In genomic region chr2:70086278-70086837, GRCh38 we compare ENCODE assay signal across 8 cellular contexts. TPM values are rescaled to one million over a fixed set of nuclear protein-coding genes. Genes with fewer than 3 reads are reported as not detected.
DNase-seq lines count a peak whose midpoint lies in the region; ATAC-seq, FAIRE-seq and TF ChIP-seq lines count a peak whose summit lies in the region.

No MANE protein-coding gene starts in this region.

- no peak for FAIRE-seq in RCC 7860 (lab: Jason Lieb, UNC)

- H3K9me3 ChIP-seq in breast epithelium, result no peaks in the 10 kb centered on the region

- H3K27ac ChIP-seq in VCaP (peak overlapping the region; percentile 99), breast epithelium (peak overlapping the region; percentile 100), skin epidermis (peak overlapping the region; percentile 94 to 100 (median 100))

- no peaks in the 10 kb centered on the region for H3K27me3 ChIP-seq in breast epithelium

- peak overlapping the region; percentile 77 to 90 (median 87) for H3K4me3 ChIP-seq in breast epithelium
- H3K4me3 ChIP-seq in skin epidermis, result peak overlapping the region; percentile 54 to 96 (median 87)

- peak; percentile 85 for DNase-seq in NCI-H2029 (lab: John Stamatoyannopoulos, UW)
- DNase-seq in breast epithelium (ENCODE audit: low spot score in 2 of 2), result peak; percentile 63 to 65
- peak; percentile 48 for DNase-seq in iPS-NIHi7 (ENCODE audit: extremely low spot score)
- no peak for DNase-seq in RCC 7860 (ENCODE audit: low spot score)

- TF ChIP-seq POLR2A in breast epithelium (IDR thresholded peaks at IDR 0.05), result no peak

- TF ChIP-seq CTCF in VCaP (conservative IDR thresholded peaks at IDR 0.05) (no peak), breast epithelium (IDR thresholded peaks at IDR 0.05) (no peak)

- no peaks in the 10 kb centered on the region for H3K36me3 ChIP-seq in breast epithelium

- ATAC-seq in GM18511 (IDR thresholded peaks at IDR 0.05; ENCODE audit: unreplicated experiment), result peak; percentile 42
- ATAC-seq in HG02938 (IDR thresholded peaks at IDR 0.05; ENCODE audit: unreplicated experiment), result peak; percentile 41

- intact Hi-C loops in breast epithelium (cut with DNase I; ENCODE audit: low total_unique reads), result loop anchor here (1.0 kb wide), 1 partner anchor 56 kb away; no protein-coding TSS in a partner anchor

- peaks cover 0 to 15% of the 10 kb centered on the region in 2 donors for H3K4me1 ChIP-seq in breast epithelium

RNA-seq across cellular contexts. Expression of gene PCBP1, which starts 0.9 kb away (rescaled TPM):
- total RNA-seq in breast epithelium, result 100 to 1,000 TPM; 121 to 210 (median 145) TPM
